Comparison of ENCODE assay signal across 1 cellular context in the genomic region with DNA sequence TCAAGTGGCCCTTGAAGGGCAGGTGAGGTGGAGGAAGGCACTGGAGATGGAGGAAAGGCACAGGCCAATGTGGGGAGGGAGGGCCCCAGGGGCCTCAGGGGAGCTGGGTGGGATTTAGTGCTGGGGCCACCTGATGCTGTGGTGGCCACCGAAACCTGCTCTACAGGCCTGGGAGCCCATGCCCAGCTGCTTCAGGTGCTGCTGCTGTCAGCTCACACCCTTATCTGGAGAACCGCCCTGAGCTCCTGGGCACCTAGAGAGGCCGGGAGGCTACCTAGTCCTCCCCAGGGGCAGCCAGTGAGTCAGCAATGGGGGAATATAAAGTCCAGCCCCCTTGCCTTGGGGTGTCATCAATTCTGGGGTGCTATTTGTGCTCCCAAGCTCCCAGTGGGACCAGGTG.
TF ChIP-seq lines count a peak whose summit lies in the region.

No MANE protein-coding gene starts in this region.

TF ChIP-seq in HEK293, 187 proteins besides CTCF, POLR2A, EP300 and RAD21 (continued from another document):
- TF ChIP-seq, protein P1, sequence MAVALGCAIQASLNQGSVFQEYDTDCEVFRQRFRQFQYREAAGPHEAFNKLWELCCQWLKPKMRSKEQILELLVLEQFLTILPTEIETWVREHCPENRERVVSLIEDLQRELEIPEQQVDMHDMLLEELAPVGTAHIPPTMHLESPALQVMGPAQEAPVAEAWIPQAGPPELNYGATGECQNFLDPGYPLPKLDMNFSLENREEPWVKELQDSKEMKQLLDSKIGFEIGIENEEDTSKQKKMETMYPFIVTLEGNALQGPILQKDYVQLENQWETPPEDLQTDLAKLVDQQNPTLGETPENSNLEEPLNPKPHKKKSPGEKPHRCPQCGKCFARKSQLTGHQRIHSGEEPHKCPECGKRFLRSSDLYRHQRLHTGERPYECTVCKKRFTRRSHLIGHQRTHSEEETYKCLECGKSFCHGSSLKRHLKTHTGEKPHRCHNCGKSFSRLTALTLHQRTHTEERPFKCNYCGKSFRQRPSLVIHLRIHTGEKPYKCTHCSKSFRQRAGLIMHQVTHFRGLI (tag by site-specific recombination; IDR thresholded peaks at IDR 0.05): no peak
- no peak for TF ChIP-seq ZNF558 (tag by site-specific recombination; IDR thresholded peaks at IDR 0.05)
